ENCODE assay signal across 8 cellular contexts in the genomic region with DNA sequence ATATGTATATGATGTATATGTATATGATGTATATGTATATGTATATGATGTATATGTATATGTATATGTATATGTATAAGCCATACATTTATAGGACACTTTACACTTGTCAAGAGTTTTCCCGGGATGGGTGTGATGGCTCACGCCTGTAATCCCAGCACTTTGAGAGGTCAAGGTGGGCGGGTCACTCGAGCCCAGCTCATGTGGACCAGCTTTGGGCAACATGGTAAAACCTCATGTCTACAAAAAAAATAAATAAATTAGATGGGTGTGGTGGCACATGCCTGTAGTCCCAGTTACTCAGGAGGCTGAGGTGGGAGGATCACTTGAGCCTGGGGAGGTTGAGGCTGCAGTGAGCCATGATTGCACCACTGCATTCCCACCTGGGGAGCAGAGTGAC. TPM values are rescaled to one million over a fixed set of nuclear protein-coding genes. Genes with fewer than 3 reads are reported as not detected.
DNase-seq lines count a peak whose midpoint lies in the region; ATAC-seq and TF ChIP-seq lines count a peak whose summit lies in the region.
"Not testable (repeated sequence)": the region's sequence is repeated elsewhere in the genome, so short reads cannot be mapped to it uniquely, and the experiment has no call there.

No MANE protein-coding gene starts in this region.

- peaks cover 0 to 23% (median 0%) of the 10 kb centered on the region in 11 experiments; a peak in 6 of 22 replicates for H4K20me1 ChIP-seq in BLaER1 treated with 17β-estradiol and CSF1 and Interleukin-3, amounts not matched to agents 10 nM and 100 nM

- H3K4me3 Mint-ChIP-seq in activated CD8-positive, alpha-beta T cell treated with anti-CD3 and anti-CD28 coated beads for 36 hours = peak overlapping the region; percentile 93
- peak overlapping the region in 6 of 8 donors; percentile 29 to 99 (median 98) for H3K4me3 Mint-ChIP-seq in naive B cell

- not testable (repeated sequence) for TF ChIP-seq POLR2A in heart left ventricle (IDR thresholded peaks at IDR 0.05); spleen (IDR thresholded peaks at IDR 0.05); uterus (IDR thresholded peaks at IDR 0.05)

- peaks cover 19 to 35% (median 26%) of the 10 kb centered on the region in 10 experiments for H3K4me1 ChIP-seq in BLaER1 treated with 17β-estradiol and CSF1 and Interleukin-3, amounts not matched to agents 10 nM and 100 nM
- H3K4me1 ChIP-seq in ascending aorta (peaks cover 5 to 20% of the 10 kb centered on the region in 2 donors), heart left ventricle (peaks cover 0 to 48% (median 20%) of the 10 kb centered on the region in 12 donors), spleen (peaks cover 5 to 58% (median 21%) of the 10 kb centered on the region in 6 donors), uterus (peaks cover 0 to 11% of the 10 kb centered on the region in 2 donors)

- H3K27me3 Mint-ChIP-seq in activated CD8-positive, alpha-beta T cell treated with anti-CD3 and anti-CD28 coated beads for 36 hours; naive B cell: not testable (repeated sequence)

- peak overlapping the region; percentile 91 to 100 (median 94); a peak in 18 of 22 replicates for H3K4me2 ChIP-seq in BLaER1 treated with 17β-estradiol and CSF1 and Interleukin-3, amounts not matched to agents 10 nM and 100 nM

- H3K27me3 ChIP-seq in BLaER1 treated with 17β-estradiol and CSF1 and Interleukin-3, amounts not matched to agents 10 nM and 100 nM; ascending aorta; heart left ventricle; uterus: not testable (repeated sequence)
- H3K27me3 ChIP-seq in spleen (replicated peaks in 1 of 7) = peaks cover 0 to 20% (median 0%) of the 10 kb centered on the region in 7 donors

- WGBS in heart left ventricle, 4 donors = 76 to 81% (median 79%) methylated on average over 4 of the region's 4 CpGs
- WGBS in spleen, 5 donors = 73 to 91% (median 84%) methylated on average over 4 of the region's 4 CpGs

- not testable (repeated sequence) for H3K4me3 ChIP-seq in BLaER1 treated with 17β-estradiol and CSF1 and Interleukin-3, amounts not matched to agents 10 nM and 100 nM
- H3K4me3 ChIP-seq in ascending aorta (peak overlapping the region in 1 of 2 donors; percentile 93), heart left ventricle (peak overlapping the region in 3 of 12 donors; percentile 72 to 94 (median 75)), spleen (peak overlapping the region in 2 of 8 donors; percentile 94 to 99), uterus (peak overlapping the region in 1 of 2 donors; percentile 73)

- H3K9me3 Mint-ChIP-seq in activated CD8-positive, alpha-beta T cell treated with anti-CD3 and anti-CD28 coated beads for 36 hours; naive B cell: not testable (repeated sequence)

- not testable (repeated sequence) for TF ChIP-seq CTCF in activated CD8-positive, alpha-beta T cell treated with anti-CD3 and anti-CD28 coated beads for 36 hours (IDR thresholded peaks at IDR 0.05); ascending aorta (IDR thresholded peaks at IDR 0.05); heart left ventricle (IDR thresholded peaks at IDR 0.05); spleen (IDR thresholded peaks at IDR 0.05 in 8 of 11, conservative IDR thresholded peaks at IDR 0.05 in 3 of 11); uterus (IDR thresholded peaks at IDR 0.05)

- H3K9ac ChIP-seq in BLaER1 treated with 17β-estradiol and CSF1 and Interleukin-3, amounts not matched to agents 10 nM and 100 nM = not testable (repeated sequence)

- not testable (repeated sequence) for H3K36me3 Mint-ChIP-seq in activated CD8-positive, alpha-beta T cell treated with anti-CD3 and anti-CD28 coated beads for 36 hours (ENCODE audit: low read depth); naive B cell

- peak; percentile 18 for DNase-seq in M059J (ENCODE audit: low read depth)
- DNase-seq in activated CD8-positive, alpha-beta T cell treated with anti-CD3 and anti-CD28 coated beads for 36 hours; ascending aorta (ENCODE audit: low spot score in 2 of 2); naive B cell; uterus: not testable (repeated sequence)
- DNase-seq in heart left ventricle = peak in 2 of 5 donors; percentile 16 to 32
- DNase-seq in spleen = peak; percentile 63

- POLR2A ChIA-PET in activated CD8-positive, alpha-beta T cell treated with anti-CD3 and anti-CD28 coated beads for 36 hours (lab: Charles Lee) = interaction anchor here (1.9 kb wide), 1 partner anchor 11 kb away, joined by 5 read pairs; no protein-coding TSS in a partner anchor

- not testable (repeated sequence) for H3K9me3 ChIP-seq in BLaER1 treated with 17β-estradiol and CSF1 and Interleukin-3, amounts not matched to agents 10 nM and 100 nM (replicated peaks in 1 of 11); ascending aorta; heart left ventricle; spleen; uterus

- not testable (repeated sequence) for H3K27ac ChIP-seq in BLaER1 treated with 17β-estradiol and CSF1 and Interleukin-3, amounts not matched to agents 10 nM and 100 nM
- peak overlapping the region; percentile 76 to 78 for H3K27ac ChIP-seq in ascending aorta
- H3K27ac ChIP-seq in heart left ventricle = peak overlapping the region in 10 of 12 donors; percentile 21 to 97 (median 92)
- H3K27ac ChIP-seq in spleen = peak overlapping the region in 1 of 8 donors; percentile 20
- H3K27ac ChIP-seq in uterus = peak overlapping the region; percentile 93

- CTCF ChIA-PET in activated CD8-positive, alpha-beta T cell treated with anti-CD3 and anti-CD28 coated beads for 36 hours (lab: Charles Lee) = interaction anchor here (1.4 kb wide), 1 partner anchor 92 kb away, joined by 4 read pairs; no protein-coding TSS in a partner anchor

- not testable (repeated sequence) for H3K36me3 ChIP-seq in BLaER1 treated with 17β-estradiol and CSF1 and Interleukin-3, amounts not matched to agents 10 nM and 100 nM; ascending aorta; heart left ventricle; spleen; uterus

- H3K4me1 Mint-ChIP-seq in activated CD8-positive, alpha-beta T cell treated with anti-CD3 and anti-CD28 coated beads for 36 hours (ENCODE audit: low read depth) = peaks cover 23% of the 10 kb centered on the region
- H3K4me1 Mint-ChIP-seq in naive B cell = peaks cover 31 to 43% (median 33%) of the 10 kb centered on the region in 3 donors

- intact Hi-C loops in activated CD8-positive, alpha-beta T cell treated with anti-CD3 and anti-CD28 coated beads for 36 hours (cut with micrococcal nuclease); uterus (cut with DNase I; ENCODE audit: low total_unique reads): not testable (repeated sequence)
- intact Hi-C loops in ascending aorta (cut with DNase I) (loop anchor here (10.0 kb wide), 4 partner anchors 280 to 630 kb away; a partner anchor contains a TSS), heart left ventricle (cut with DNase I) (loop anchor here in 2 of 10 donors (5.0 to 10.0 kb wide), 2 partner anchors 90 to 92 kb away; no protein-coding TSS in a partner anchor), spleen (cut with DNase I; ENCODE audit: low total_unique reads) (loop anchor here (10.0 kb wide), 1 partner anchor 240 kb away; no protein-coding TSS in a partner anchor)

- not testable (repeated sequence) for H3K27ac Mint-ChIP-seq in activated CD8-positive, alpha-beta T cell treated with anti-CD3 and anti-CD28 coated beads for 36 hours
- H3K27ac Mint-ChIP-seq in naive B cell = peak overlapping the region in 1 of 6 donors; percentile 98

- not testable (repeated sequence) for ATAC-seq in activated CD8-positive, alpha-beta T cell treated with anti-CD3 and anti-CD28 coated beads for 36 hours; heart left ventricle; naive B cell (ENCODE audit: low read depth in 2 of 2)

RNA-seq across cellular contexts. Expression of a gene that starts 2.4 kb away (rescaled TPM):
- total RNA-seq in M059J (2014; rRNA removed; shearing (Covaris generic)) = 5.2 and 9.4 TPM in 2 replicates
- 10 to 100 TPM; 17.0 to 19.2 TPM for total RNA-seq in activated CD8-positive, alpha-beta T cell treated with anti-CD3 and anti-CD28 coated beads for 36 hours
- total RNA-seq in ascending aorta (26.7 TPM), heart left ventricle (100 to 1,000 TPM in 7 of 9 donors, 10 to 100 TPM in 2; 50.2 to 179 (median 108) TPM), spleen (10 to 100 TPM; 25.6 to 50.9 (median 41.3) TPM), uterus (10 to 100 TPM; 15.1 to 66.2 (median 33.6) TPM)
- polyA plus RNA-seq in heart left ventricle (100 to 1,000 TPM in 1 of 2 donors, 10 to 100 TPM in 1; 61.3 to 119 TPM), naive B cell (ENCODE audit: low read depth in 6 of 6) (10 to 100 TPM; 16.2 to 25.4 (median 20.0) TPM), spleen (10 to 100 TPM; 15.8 to 31.4 (median 18.3) TPM)
